Comparison of ENCODE assay signal across 8 cellular contexts in genomic region chr17:27577124-27577761, GRCh38. TPM values are rescaled to one million over a fixed set of nuclear protein-coding genes. Genes with fewer than 3 reads are reported as not detected.
DNase-seq lines count a peak whose midpoint lies in the region; ATAC-seq lines count a peak whose summit lies in the region.

No MANE protein-coding gene starts in this region.

- peaks cover 81% of the 10 kb centered on the region for H3K4me1 Mint-ChIP-seq in activated CD4-positive, alpha-beta memory T cell treated with anti-CD3 and anti-CD28 coated beads, Interleukin-2, amount 10 ng/mL, durations not matched to agents 7 days and 5 days
- peaks cover 49% of the 10 kb centered on the region for H3K4me1 Mint-ChIP-seq in stimulated activated memory B cell treated with anti-CD40 and anti-IgM and Interleukin-4, amounts not matched to agents 10 μg/mL and 1 μg/mL and 100 μg/mL, for 72 hours

- H3K27ac Mint-ChIP-seq in activated CD4-positive, alpha-beta memory T cell treated with anti-CD3 and anti-CD28 coated beads, Interleukin-2, amount 10 ng/mL, durations not matched to agents 7 days and 5 days, result peak overlapping the region; percentile 70
- no peak overlapping the region for H3K27ac Mint-ChIP-seq in stimulated activated memory B cell treated with anti-CD40 and anti-IgM and Interleukin-4, amounts not matched to agents 10 μg/mL and 1 μg/mL and 100 μg/mL, for 72 hours

- peak; percentile 83 for DNase-seq in ELF-1 (ENCODE audit: low read depth, low spot score)
- no peak for DNase-seq in activated CD4-positive, alpha-beta memory T cell treated with anti-CD3 and anti-CD28 coated beads, Interleukin-2, amount 10 ng/mL, durations not matched to agents 7 days and 5 days
- peak; percentile 55 for DNase-seq in Right ventricle myocardium superior
- peak; percentile 57 for DNase-seq in renal cortical epithelial cell (ENCODE audit: low read depth)
- DNase-seq in NCI-H446 (lab: John Stamatoyannopoulos, UW), result no peak

- no peak overlapping the region for H3K4me3 Mint-ChIP-seq in activated CD4-positive, alpha-beta memory T cell treated with anti-CD3 and anti-CD28 coated beads, Interleukin-2, amount 10 ng/mL, durations not matched to agents 7 days and 5 days
- no peak overlapping the region for H3K4me3 Mint-ChIP-seq in stimulated activated memory B cell treated with anti-CD40 and anti-IgM and Interleukin-4, amounts not matched to agents 10 μg/mL and 1 μg/mL and 100 μg/mL, for 72 hours

- no peaks in the 10 kb centered on the region for H3K27me3 Mint-ChIP-seq in activated CD4-positive, alpha-beta memory T cell treated with anti-CD3 and anti-CD28 coated beads, Interleukin-2, amount 10 ng/mL, durations not matched to agents 7 days and 5 days
- H3K27me3 Mint-ChIP-seq in stimulated activated memory B cell treated with anti-CD40 and anti-IgM and Interleukin-4, amounts not matched to agents 10 μg/mL and 1 μg/mL and 100 μg/mL, for 72 hours, result no peaks in the 10 kb centered on the region

- POLR2A ChIA-PET in activated CD4-positive, alpha-beta memory T cell treated with anti-CD3 and anti-CD28 coated beads, Interleukin-2, amount 10 ng/mL, durations not matched to agents 7 days and 5 days (lab: Charles Lee), result interaction anchor here (1.0 to 1.4 kb wide), 4 partner anchors 11 to 111 kb away, joined by 3 to 6 read pairs (median 4); no protein-coding TSS in a partner anchor

- ATAC-seq in Right ventricle myocardium superior (ENCODE audit: poor library complexity) (peak; percentile 43), HG03565 (IDR thresholded peaks at IDR 0.05; ENCODE audit: unreplicated experiment) (no peak), HG03521 (IDR thresholded peaks at IDR 0.05; ENCODE audit: unreplicated experiment) (no peak)
- ATAC-seq in stimulated activated memory B cell treated with anti-CD40 and anti-IgM and Interleukin-4, amounts not matched to agents 10 μg/mL and 1 μg/mL and 100 μg/mL, for 72 hours, result no peak

- H3K9me3 Mint-ChIP-seq in activated CD4-positive, alpha-beta memory T cell treated with anti-CD3 and anti-CD28 coated beads, Interleukin-2, amount 10 ng/mL, durations not matched to agents 7 days and 5 days, result no peaks in the 10 kb centered on the region
- H3K9me3 Mint-ChIP-seq in stimulated activated memory B cell treated with anti-CD40 and anti-IgM and Interleukin-4, amounts not matched to agents 10 μg/mL and 1 μg/mL and 100 μg/mL, for 72 hours, result no peaks in the 10 kb centered on the region

- intact Hi-C loops in Right ventricle myocardium superior (cut with DNase I), result no loop called here

- CTCF ChIA-PET in activated CD4-positive, alpha-beta memory T cell treated with anti-CD3 and anti-CD28 coated beads, Interleukin-2, amount 10 ng/mL, durations not matched to agents 7 days and 5 days (lab: Charles Lee), result interaction anchor here (1.2 to 4.6 kb wide), 4 partner anchors 24 to 122 kb away, joined by 3 to 42 read pairs (median 4); partner anchors contain the start of gene KSR1

- no peaks in the 10 kb centered on the region for H3K36me3 Mint-ChIP-seq in activated CD4-positive, alpha-beta memory T cell treated with anti-CD3 and anti-CD28 coated beads, Interleukin-2, amount 10 ng/mL, durations not matched to agents 7 days and 5 days (ENCODE audit: low read depth)
- H3K36me3 Mint-ChIP-seq in stimulated activated memory B cell treated with anti-CD40 and anti-IgM and Interleukin-4, amounts not matched to agents 10 μg/mL and 1 μg/mL and 100 μg/mL, for 72 hours, result no peaks in the 10 kb centered on the region

RNA-seq across cellular contexts. Expression of gene LGALS9, which starts 53.7 kb away (rescaled TPM):
- 100 to 1,000 TPM; 238 to 240 TPM for total RNA-seq in activated CD4-positive, alpha-beta memory T cell treated with anti-CD3 and anti-CD28 coated beads, Interleukin-2, amount 10 ng/mL, durations not matched to agents 7 days and 5 days
- total RNA-seq in Right ventricle myocardium superior (17.0 TPM), renal cortical epithelial cell (2.3 and 6.1 TPM in 2 replicates)

Comparison
In these comparisons a context has a peak if more than half of its experiments do, and no peak if none do; other contexts are left out.
1. DNase-seq: peak in ELF-1 (single experiment), Right ventricle myocardium superior (single experiment) and renal cortical epithelial cell (single experiment); none in activated CD4-positive, alpha-beta memory T cell treated with anti-CD3 and anti-CD28 coated beads, Interleukin-2, amount 10 ng/mL, durations not matched to agents 7 days and 5 days (single experiment) and NCI-H446 (0 of 2).
2. RNA of gene LGALS9, which starts 53.7 kb away (total RNA-seq): 238 to 240 TPM in activated CD4-positive, alpha-beta memory T cell treated with anti-CD3 and anti-CD28 coated beads, Interleukin-2, amount 10 ng/mL, durations not matched to agents 7 days and 5 days; 17.0 TPM in Right ventricle myocardium superior (single experiment) and 2.3 to 6.1 TPM in renal cortical epithelial cell; every median in the first group is over 10 times any median in the second.